Comparison of ENCODE assay signal across 8 cellular contexts in genomic region chr2:30706534-30707303, GRCh38.
DNase-seq lines count a peak whose midpoint lies in the region; ATAC-seq and TF ChIP-seq lines count a peak whose summit lies in the region.

No MANE protein-coding gene starts in this region.

- no peak overlapping the region for H3K23ac ChIP-seq in trophoblast cell (ENCODE audit: low read length)

- H3K4ac ChIP-seq in trophoblast cell (ENCODE audit: low read depth, low read length) = no peak overlapping the region

- no peak overlapping the region for H4K8ac ChIP-seq in trophoblast cell (ENCODE audit: low read depth, low read length)

- ATAC-seq in gastroesophageal sphincter (peak; percentile 70), upper lobe of left lung (ENCODE audit: low FRiP score in 2 of 2) (peak in 1 of 2 donors; percentile 66), HG03442 (IDR thresholded peaks at IDR 0.05; ENCODE audit: unreplicated experiment) (no peak)

- WGBS in gastroesophageal sphincter (ENCODE audit: low coverage in 1 of 2), 2 donors = 48 to 50% methylated on average over 5 to 6 of the region's 12 CpGs
- no CpG with 5 or more reads among the region's 12 CpGs for WGBS in trophoblast cell (ENCODE audit: extremely low coverage, insufficient coverage, insufficient read length)
- 54 to 58% methylated on average over 11 to 12 of the region's 12 CpGs for WGBS in upper lobe of left lung, 2 donors

- H3K14ac ChIP-seq in trophoblast cell (ENCODE audit: low read length) = no peak overlapping the region

- H2BK120ac ChIP-seq in trophoblast cell (ENCODE audit: insufficient read depth, low read length, poor library complexity) = peak overlapping the region; percentile 48

- H3K4me1 ChIP-seq in gastroesophageal sphincter (peaks cover 0 to 29% (median 9%) of the 10 kb centered on the region in 3 donors), trophoblast cell (ENCODE audit: control insufficient read depth in 1 of 2, insufficient read depth in 2 of 2, low read length in 2 of 2) (no peaks in the 10 kb centered on the region), upper lobe of left lung (peaks cover 0 to 7% (median 3%) of the 10 kb centered on the region in 4 donors)

- H3K4me3 ChIP-seq in GM12864 (ENCODE audit: low read depth, low read length) = no peak overlapping the region
- H3K4me3 ChIP-seq in LNCaP clone FGC (ENCODE audit: low read depth, low read length) = no peak overlapping the region
- H3K4me3 ChIP-seq in gastroesophageal sphincter = no peak overlapping the region
- no peak overlapping the region for H3K4me3 ChIP-seq in trophoblast cell (ENCODE audit: low read depth, low read length)
- no peak overlapping the region for H3K4me3 ChIP-seq in upper lobe of left lung

- no peaks in the 10 kb centered on the region for H3K27me3 ChIP-seq in gastroesophageal sphincter
- no peaks in the 10 kb centered on the region for H3K27me3 ChIP-seq in trophoblast cell (ENCODE audit: insufficient read depth, low read length)
- no peaks in the 10 kb centered on the region for H3K27me3 ChIP-seq in upper lobe of left lung

- no peak overlapping the region for H3K4me2 ChIP-seq in trophoblast cell (ENCODE audit: low read length)

- H2AFZ ChIP-seq in trophoblast cell (ENCODE audit: insufficient read depth, low read length, poor library complexity) = no peak overlapping the region

- peak; percentile 19 for DNase-seq in GM12864 (ENCODE audit: low read depth)
- DNase-seq in LNCaP clone FGC (ENCODE audit: low read depth) = no peak
- peak; percentile 54 to 57 for DNase-seq in SHP77 (lab: John Stamatoyannopoulos, UW)
- DNase-seq in activated T-helper 9 cell treated with anti-CD3 and anti-CD28 coated beads, Interleukin-2, amount 50 U/mL, for 16 hours (ENCODE audit: low read depth) = peak; percentile 58
- DNase-seq in trophoblast cell = peak; percentile 47 to 79
- DNase-seq in upper lobe of left lung = peak; percentile 56 to 62

- TF ChIP-seq EP300 in gastroesophageal sphincter (IDR thresholded peaks at IDR 0.05) (no peak), upper lobe of left lung (IDR thresholded peaks at IDR 0.05) (no peak)

- H3K27ac ChIP-seq in gastroesophageal sphincter (peak overlapping the region in 1 of 4 donors; percentile 16), trophoblast cell (ENCODE audit: low read depth, low read length) (no peak overlapping the region), upper lobe of left lung (peak overlapping the region in 1 of 4 donors; percentile 24)

- no peak overlapping the region for H3K18ac ChIP-seq in trophoblast cell (ENCODE audit: low read length)

- TF ChIP-seq POLR2A in gastroesophageal sphincter (IDR thresholded peaks at IDR 0.05) = no peak
- no peak for TF ChIP-seq POLR2A in upper lobe of left lung (IDR thresholded peaks at IDR 0.05)

- H3K79me1 ChIP-seq in trophoblast cell (ENCODE audit: low read length) = peaks cover 7% of the 10 kb centered on the region

- no peak overlapping the region for H3K9ac ChIP-seq in trophoblast cell (ENCODE audit: low read length)

- H4K12ac ChIP-seq in trophoblast cell (ENCODE audit: low read depth, low read length) = no peak overlapping the region

- H3K9me3 ChIP-seq in gastroesophageal sphincter (peaks cover 0 to 17% (median 0%) of the 10 kb centered on the region in 3 donors), trophoblast cell (ENCODE audit: insufficient read depth, low read depth, low read length) (peaks cover 1% of the 10 kb centered on the region), upper lobe of left lung (peaks cover 6 to 10% (median 7%) of the 10 kb centered on the region in 4 donors)

- peak; percentile 76 for TF ChIP-seq CTCF in GM12864 (IDR thresholded peaks at IDR 0.05; ENCODE audit: low read depth, low read length, missing control alignments)
- TF ChIP-seq CTCF in LNCaP clone FGC (IDR thresholded peaks at IDR 0.05; ENCODE audit: control insufficient read depth, extremely low read depth, insufficient read depth) = peak; percentile 90
- TF ChIP-seq CTCF in gastroesophageal sphincter (IDR thresholded peaks at IDR 0.05) = peak; percentile 72 to 90 (median 76)
- peak; percentile 57 to 80 (median 68) for TF ChIP-seq CTCF in upper lobe of left lung (IDR thresholded peaks at IDR 0.05)

- peak overlapping the region; percentile 54 for H4K91ac ChIP-seq in trophoblast cell (ENCODE audit: low read depth, low read length)

- H2AK5ac ChIP-seq in trophoblast cell (ENCODE audit: low read length) = peak overlapping the region; percentile 24

- H3K36me3 ChIP-seq in gastroesophageal sphincter (no peaks in the 10 kb centered on the region), trophoblast cell (ENCODE audit: control insufficient read depth in 1 of 2, insufficient read depth in 2 of 2, low read length in 2 of 2) (no peaks in the 10 kb centered on the region), upper lobe of left lung (no peaks in the 10 kb centered on the region)

- peak overlapping the region; percentile 18 for H2BK5ac ChIP-seq in trophoblast cell (ENCODE audit: low read depth, low read length, poor library complexity)

- no peaks in the 10 kb centered on the region for H3K79me2 ChIP-seq in trophoblast cell (ENCODE audit: control insufficient read depth, insufficient read depth, low read length, poor library complexity)

- peak overlapping the region; percentile 56 for H2BK12ac ChIP-seq in trophoblast cell (ENCODE audit: low read length)
